32 cellular contexts compared by ENCODE assay signal in genomic region chr6:150412221-150412620, GRCh38. TPM values are rescaled to one million over a fixed set of nuclear protein-coding genes. Genes with fewer than 3 reads are reported as not detected.
"Had no signal": no experiment of that assay in that cellular context is flagged by ENCODE, and none has a peak within 500 bp of the region (broad histone marks: within the 10 kb centered on the region; RNA-seq: fewer than 3 reads in every experiment).

No MANE protein-coding gene starts in this region.

- H3K27ac ChIP-seq: cardiac muscle cell, KMS-11, VCaP had no signal

- ATAC-seq: activated naive CD4-positive, alpha-beta T cell treated with anti-CD3 and anti-CD28 coated beads, Interleukin-2, amount 50 U/mL, for 72 hours; activated naive CD8-positive, alpha-beta T cell treated with anti-CD3 and anti-CD28 coated beads, Interleukin-2, amount 50 U/mL, for 24 hours; activated T-cell treated with anti-CD3 and anti-CD28 coated beads, Interleukin-2, amount 50 U/mL, for 4 hours had no signal

- DNase-seq: activated CD4-positive, alpha-beta memory T cell treated with anti-CD3 and anti-CD28 coated beads for 36 hours; activated CD4-positive, alpha-beta T cell treated with anti-CD3 and anti-CD28 coated beads, Interleukin-2, amount 10 ng/mL, durations not matched to agents 7 days and 5 days; activated CD4-positive, CD25-positive, alpha-beta regulatory T cell; activated CD8-positive, alpha-beta memory T cell treated with anti-CD3 and anti-CD28 coated beads for 24 hours; activated effector memory CD4-positive, alpha-beta T cell treated with anti-CD3 and anti-CD28 coated beads, Interleukin-2, amount 50 U/mL, for 16 hours; activated naive CD4-positive, alpha-beta T cell treated with Interleukin-2 at 50 U/mL for 16 hours; activated naive CD8-positive, alpha-beta T cell treated with anti-CD3 and anti-CD28 coated beads, Interleukin-2, amount 50 U/mL, for 24 hours; activated T-cell treated with anti-CD3 and anti-CD28 coated beads, Interleukin-2, amount 50 U/mL, for 4 hours; amygdala; brain microvascular endothelial cell; MG63; MV-4-11; NCI-H1092 treated with DMSO at 0.1 percent for 48 hours; NCI-H1417 treated with DMSO at 0.1 percent for 48 hours; NCI-H1694; NCI-H2029; NCI-H2107; NCI-H2171 treated with DMSO at 0.1 percent for 48 hours; NCI-H226; NCI-H510A; NCI-H526 treated with DMSO at 0.1 percent for 48 hours; NCI-H82; NK-92 treated with Interleukin-12 subunit alpha and Interleukin-12 subunit beta, amount 100 ng/mL, for 24 hours; OCI-M1; SHP77; T-helper 9 cell had no signal

- H3K36me3 Mint-ChIP-seq: activated CD4-positive, alpha-beta memory T cell treated with anti-CD3 and anti-CD28 coated beads for 36 hours; activated naive CD4-positive, alpha-beta T cell treated with anti-CD3 and anti-CD28 coated beads, Interleukin-2, amount 50 U/mL, for 72 hours had no signal

- H3K36me3 ChIP-seq: brain microvascular endothelial cell, cardiac muscle cell, MG63 had no signal

- H3K4me3 Mint-ChIP-seq: activated CD4-positive, alpha-beta memory T cell treated with anti-CD3 and anti-CD28 coated beads for 36 hours; activated CD4-positive, alpha-beta T cell treated with anti-CD3 and anti-CD28 coated beads, Interleukin-2, amount 10 ng/mL, durations not matched to agents 7 days and 5 days; activated naive CD8-positive, alpha-beta T cell treated with anti-CD3 and anti-CD28 coated beads, Interleukin-2, amount 50 U/mL, for 24 hours; activated T-cell treated with anti-CD3 and anti-CD28 coated beads, Interleukin-2, amount 50 U/mL, for 4 hours; T-helper 1 cell treated with Interleukin-12 subunit alpha and Interleukin-12 subunit beta and Interleukin-4 antibody, amounts not matched to agents 30 μg/mL and 1 μg/mL, for 36 hours had no signal

- H3K9me3 ChIP-seq: MG63 had no signal

- H3K27ac Mint-ChIP-seq: activated CD4-positive, alpha-beta memory T cell treated with anti-CD3 and anti-CD28 coated beads for 36 hours; activated CD4-positive, alpha-beta T cell treated with anti-CD3 and anti-CD28 coated beads, Interleukin-2, amount 10 ng/mL, durations not matched to agents 7 days and 5 days; activated naive CD4-positive, alpha-beta T cell treated with anti-CD3 and anti-CD28 coated beads, Interleukin-2, amount 50 U/mL, for 72 hours; activated naive CD8-positive, alpha-beta T cell treated with anti-CD3 and anti-CD28 coated beads, Interleukin-2, amount 50 U/mL, for 24 hours; T-helper 1 cell treated with Interleukin-12 subunit alpha and Interleukin-12 subunit beta and Interleukin-4 antibody, amounts not matched to agents 30 μg/mL and 1 μg/mL, for 36 hours had no signal

- H3K9ac ChIP-seq: KMS-11 had no signal

- H3K27me3 ChIP-seq: brain microvascular endothelial cell, MG63 had no signal

- H3K4me3 ChIP-seq: cardiac muscle cell, MG63 had no signal

- H3K4me2 ChIP-seq: KMS-11 had no signal

- H3K9me3 Mint-ChIP-seq: activated CD4-positive, alpha-beta memory T cell treated with anti-CD3 and anti-CD28 coated beads for 36 hours; activated CD4-positive, alpha-beta T cell treated with anti-CD3 and anti-CD28 coated beads, Interleukin-2, amount 10 ng/mL, durations not matched to agents 7 days and 5 days; activated naive CD4-positive, alpha-beta T cell treated with anti-CD3 and anti-CD28 coated beads, Interleukin-2, amount 50 U/mL, for 72 hours; activated naive CD8-positive, alpha-beta T cell treated with anti-CD3 and anti-CD28 coated beads, Interleukin-2, amount 50 U/mL, for 24 hours; activated T-cell treated with anti-CD3 and anti-CD28 coated beads, Interleukin-2, amount 50 U/mL, for 4 hours; T-helper 1 cell treated with Interleukin-12 subunit alpha and Interleukin-12 subunit beta and Interleukin-4 antibody, amounts not matched to agents 30 μg/mL and 1 μg/mL, for 36 hours had no signal

RNA-seq across cellular contexts. Expression of gene IYD, which starts 43.4 kb away (rescaled TPM):
- total RNA-seq: activated CD4-positive, alpha-beta memory T cell treated with anti-CD3 and anti-CD28 coated beads for 36 hours; activated CD4-positive, alpha-beta T cell treated with anti-CD3 and anti-CD28 coated beads, Interleukin-2, amount 10 ng/mL, durations not matched to agents 7 days and 5 days; activated naive CD4-positive, alpha-beta T cell treated with anti-CD3 and anti-CD28 coated beads, Interleukin-2, amount 50 U/mL, for 72 hours; cardiac muscle cell; SK-MEL-5 had no signal
- polyA plus RNA-seq: cardiac muscle cell had no signal
